ENCODE assay signal across 34 cellular contexts in the genomic region with DNA sequence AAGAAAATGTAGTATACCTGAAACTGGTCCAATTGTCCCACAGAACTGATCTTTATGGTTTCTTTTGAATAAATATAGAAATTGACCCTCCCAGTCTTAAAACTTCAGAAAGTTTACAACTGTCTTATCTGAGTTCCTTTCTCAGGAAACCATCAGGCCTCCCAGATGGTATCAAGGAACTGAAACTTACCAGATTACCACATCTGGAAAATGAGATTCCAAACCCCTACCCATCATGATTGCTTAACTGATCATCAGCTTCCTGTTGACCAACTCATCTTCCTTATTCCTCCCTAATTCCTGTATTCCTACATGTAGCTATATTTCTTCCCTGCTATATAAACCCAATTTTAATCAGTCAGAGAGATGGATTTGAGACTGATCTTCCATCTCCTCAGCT. TPM values are rescaled to one million over a fixed set of nuclear protein-coding genes. Genes with fewer than 3 reads are reported as not detected.
"Had no signal": no experiment of that assay in that cellular context is flagged by ENCODE, and none has a peak within 500 bp of the region (broad histone marks: within the 10 kb centered on the region; RNA-seq: fewer than 3 reads in every experiment).

No MANE protein-coding gene starts in this region.

- H3K9me3 ChIP-seq: adrenal gland, body of pancreas, esophagus muscularis mucosa, gastrocnemius medialis had no signal

- H3K4me3 ChIP-seq: adrenal gland, body of pancreas, esophagus muscularis mucosa, gastrocnemius medialis, heart left ventricle had no signal

- H3K4me1 ChIP-seq: adrenal gland, foreskin keratinocyte, gastrocnemius medialis had no signal

- H3K27me3 ChIP-seq: adrenal gland, body of pancreas, foreskin keratinocyte had no signal

- ATAC-seq: activated CD8-positive, alpha-beta memory T cell treated with anti-CD3 and anti-CD28 coated beads, Interleukin-2, amount 10 ng/mL, durations not matched to agents 7 days and 5 days; activated CD8-positive, alpha-beta T cell treated with anti-CD3 and anti-CD28 coated beads, Interleukin-2, amount 10 ng/mL, durations not matched to agents 7 days and 5 days; activated naive CD8-positive, alpha-beta T cell treated with anti-CD3 and anti-CD28 coated beads, Interleukin-2, amount 50 U/mL, for 24 hours; activated T-cell treated with anti-CD3 and anti-CD28 coated beads, Interleukin-2, amount 50 U/mL, for 72 hours; body of pancreas; effector memory CD8-positive, alpha-beta T cell; foreskin keratinocyte; gastrocnemius medialis; heart left ventricle; WTC11 had no signal

- DNase-seq: activated CD4-positive, alpha-beta T cell treated with anti-CD3 and anti-CD28 coated beads for 1 hour; activated CD4-positive, alpha-beta T cell treated with anti-CD3 and anti-CD28 coated beads for 4 hours; activated CD4-positive, alpha-beta T cell treated with anti-CD3 and anti-CD28 coated beads, Interleukin-2, amount 50 U/mL, for 1 hour; activated CD4-positive, alpha-beta T cell treated with anti-CD3 and anti-CD28 coated beads, Interleukin-2, amount 50 U/mL, for 48 hours; activated CD8-positive, alpha-beta memory T cell treated with anti-CD3 and anti-CD28 coated beads, Interleukin-2, amount 10 ng/mL, durations not matched to agents 7 days and 5 days; activated CD8-positive, alpha-beta memory T cell treated with anti-CD3 and anti-CD28 coated beads, Interleukin-2, amount 50 U/mL, for 4 hours; activated CD8-positive, alpha-beta T cell treated with anti-CD3 and anti-CD28 coated beads, Interleukin-2, amount 10 ng/mL, durations not matched to agents 7 days and 5 days; activated gamma-delta T cell; activated naive CD4-positive, alpha-beta T cell; activated naive CD4-positive, alpha-beta T cell treated with anti-CD3 and anti-CD28 coated beads, Interleukin-2, amount 10 ng/mL, durations not matched to agents 7 days and 5 days; activated naive CD8-positive, alpha-beta T cell treated with anti-CD3 and anti-CD28 coated beads for 36 hours; activated naive CD8-positive, alpha-beta T cell treated with anti-CD3 and anti-CD28 coated beads, Interleukin-2, amount 50 U/mL, for 24 hours; activated T-cell treated with anti-CD3 and anti-CD28 coated beads, Interleukin-2, amount 50 U/mL, for 24 hours; activated T-cell treated with anti-CD3 and anti-CD28 coated beads, Interleukin-2, amount 50 U/mL, for 72 hours; adrenal gland; amygdala; aorta; body of pancreas; caudate nucleus; cortex of kidney; dermis blood vessel endothelial cell; effector CD4-positive, alpha-beta T cell; effector memory CD8-positive, alpha-beta T cell; erythroblast; foreskin keratinocyte; gastrocnemius medialis; glutamatergic neuron; heart left ventricle; hypothalamus; T-helper 2 cell had no signal

- H3K27ac ChIP-seq: adrenal gland, body of pancreas, esophagus muscularis mucosa, foreskin keratinocyte, gastrocnemius medialis, heart left ventricle, VCaP had no signal

- H3K36me3 ChIP-seq: adrenal gland, esophagus muscularis mucosa, gastrocnemius medialis, heart left ventricle had no signal

RNA-seq across cellular contexts. Expression of a gene that starts 5.5 kb away (rescaled TPM):
- total RNA-seq: chondrocyte, dermis blood vessel endothelial cell, esophagus muscularis mucosa, gastrocnemius medialis had no signal
